Comparison of ENCODE assay signal across 23 cellular contexts in the genomic region with DNA sequence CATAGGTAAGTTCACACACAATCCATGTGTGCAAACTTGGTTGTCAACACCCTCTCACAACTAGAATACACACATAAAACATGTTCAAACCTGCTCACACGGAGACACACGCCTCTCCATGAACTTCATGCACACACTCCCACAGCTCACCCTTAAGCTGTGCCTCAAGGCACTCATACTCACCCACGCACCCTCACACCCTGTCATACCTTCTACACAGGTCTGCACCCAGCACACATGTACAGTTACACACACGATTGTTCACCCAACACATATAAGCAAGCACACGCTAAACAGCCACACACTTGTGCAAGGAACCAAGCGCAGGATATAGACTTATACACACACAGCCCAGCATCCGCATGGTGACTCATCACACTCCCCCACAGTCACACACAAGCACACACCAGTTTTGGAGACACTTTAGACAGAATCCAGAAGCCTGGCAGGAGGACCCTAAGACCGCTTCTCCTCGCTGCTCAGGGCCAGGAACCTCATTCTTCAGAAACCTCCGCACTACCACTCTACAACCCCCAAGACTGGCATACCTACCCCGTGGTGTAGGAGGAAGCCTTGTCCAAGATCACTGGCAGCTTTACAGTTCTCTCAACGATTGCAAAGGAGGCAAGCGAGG.
"Had no signal": no experiment of that assay in that cellular context is flagged by ENCODE, and none has a peak within 500 bp of the region (broad histone marks: within the 10 kb centered on the region; RNA-seq: fewer than 3 reads in every experiment).

No MANE protein-coding gene starts in this region.

- H3K9me3 ChIP-seq: MG63 had no signal

- DNase-seq: activated CD4-positive, alpha-beta memory T cell treated with anti-CD3 and anti-CD28 coated beads, Interleukin-2, amount 10 ng/mL, durations not matched to agents 7 days and 5 days; activated CD4-positive, alpha-beta T cell treated with anti-CD3 and anti-CD28 coated beads for 36 hours; activated CD4-positive, alpha-beta T cell treated with anti-CD3 and anti-CD28 coated beads, Interleukin-2, amount 50 U/mL, for 1 hour; activated CD4-positive, CD25-positive, alpha-beta regulatory T cell; activated gamma-delta T cell treated with Interleukin-2 at 50 U/mL for 16 hours; activated naive CD4-positive, alpha-beta T cell treated with anti-CD3 and anti-CD28 coated beads, Interleukin-2, amount 10 ng/mL, durations not matched to agents 7 days and 5 days; activated naive CD8-positive, alpha-beta T cell treated with anti-CD3 and anti-CD28 coated beads for 36 hours; activated T-cell treated with anti-CD3 and anti-CD28 coated beads for 4 hours; activated T-cell treated with anti-CD3 and anti-CD28 coated beads, Interleukin-2, amount 50 U/mL, for 48 hours; brain microvascular endothelial cell; MG63; NCI-H1105 treated with DMSO at 0.1 percent for 48 hours; NCI-H1436 treated with DMSO at 0.1 percent for 48 hours; NCI-H187; NCI-H2081; NCI-H510A treated with DMSO at 0.1 percent for 48 hours; PC-3; SIG-M5; T-helper 17 cell; T-helper 9 cell had no signal

- H3K4me3 ChIP-seq: cardiac muscle cell, MG63 had no signal

- H3K27ac ChIP-seq: brain microvascular endothelial cell, cardiac muscle cell, VCaP had no signal

- H3K4me1 Mint-ChIP-seq: activated CD4-positive, alpha-beta memory T cell treated with anti-CD3 and anti-CD28 coated beads, Interleukin-2, amount 10 ng/mL, durations not matched to agents 7 days and 5 days; activated CD4-positive, alpha-beta T cell treated with anti-CD3 and anti-CD28 coated beads for 36 hours; activated naive CD4-positive, alpha-beta T cell treated with anti-CD3 and anti-CD28 coated beads, Interleukin-2, amount 10 ng/mL, durations not matched to agents 7 days and 5 days; activated naive CD8-positive, alpha-beta T cell treated with anti-CD3 and anti-CD28 coated beads for 36 hours; activated T-helper 17 cell treated with anti-CD3 and anti-CD28 coated beads, Interleukin-2, amount 50 U/mL, for 72 hours; T-helper 17 cell had no signal

- H3K9me3 Mint-ChIP-seq: activated CD4-positive, alpha-beta memory T cell treated with anti-CD3 and anti-CD28 coated beads, Interleukin-2, amount 10 ng/mL, durations not matched to agents 7 days and 5 days; activated naive CD4-positive, alpha-beta T cell treated with anti-CD3 and anti-CD28 coated beads, Interleukin-2, amount 10 ng/mL, durations not matched to agents 7 days and 5 days; activated T-helper 17 cell treated with anti-CD3 and anti-CD28 coated beads, Interleukin-2, amount 50 U/mL, for 72 hours had no signal

- H3K4me3 Mint-ChIP-seq: activated CD4-positive, alpha-beta memory T cell treated with anti-CD3 and anti-CD28 coated beads, Interleukin-2, amount 10 ng/mL, durations not matched to agents 7 days and 5 days; activated CD4-positive, alpha-beta T cell treated with anti-CD3 and anti-CD28 coated beads for 36 hours; activated naive CD4-positive, alpha-beta T cell treated with anti-CD3 and anti-CD28 coated beads, Interleukin-2, amount 10 ng/mL, durations not matched to agents 7 days and 5 days; activated naive CD8-positive, alpha-beta T cell treated with anti-CD3 and anti-CD28 coated beads for 36 hours; activated T-helper 17 cell treated with anti-CD3 and anti-CD28 coated beads, Interleukin-2, amount 50 U/mL, for 72 hours; T-helper 17 cell had no signal

- H3K27ac Mint-ChIP-seq: activated CD4-positive, alpha-beta memory T cell treated with anti-CD3 and anti-CD28 coated beads, Interleukin-2, amount 10 ng/mL, durations not matched to agents 7 days and 5 days; activated CD4-positive, alpha-beta T cell treated with anti-CD3 and anti-CD28 coated beads for 36 hours; activated naive CD4-positive, alpha-beta T cell treated with anti-CD3 and anti-CD28 coated beads, Interleukin-2, amount 10 ng/mL, durations not matched to agents 7 days and 5 days; activated naive CD8-positive, alpha-beta T cell treated with anti-CD3 and anti-CD28 coated beads for 36 hours; activated T-helper 17 cell treated with anti-CD3 and anti-CD28 coated beads, Interleukin-2, amount 50 U/mL, for 72 hours; T-helper 17 cell had no signal

- H3K27me3 Mint-ChIP-seq: activated naive CD4-positive, alpha-beta T cell treated with anti-CD3 and anti-CD28 coated beads, Interleukin-2, amount 10 ng/mL, durations not matched to agents 7 days and 5 days had no signal

- H3K27me3 ChIP-seq: brain microvascular endothelial cell, cardiac muscle cell, MG63 had no signal

- H3K36me3 Mint-ChIP-seq: activated naive CD4-positive, alpha-beta T cell treated with anti-CD3 and anti-CD28 coated beads, Interleukin-2, amount 10 ng/mL, durations not matched to agents 7 days and 5 days had no signal

- H3K36me3 ChIP-seq: brain microvascular endothelial cell, cardiac muscle cell, MG63 had no signal
